In the genomic region with DNA sequence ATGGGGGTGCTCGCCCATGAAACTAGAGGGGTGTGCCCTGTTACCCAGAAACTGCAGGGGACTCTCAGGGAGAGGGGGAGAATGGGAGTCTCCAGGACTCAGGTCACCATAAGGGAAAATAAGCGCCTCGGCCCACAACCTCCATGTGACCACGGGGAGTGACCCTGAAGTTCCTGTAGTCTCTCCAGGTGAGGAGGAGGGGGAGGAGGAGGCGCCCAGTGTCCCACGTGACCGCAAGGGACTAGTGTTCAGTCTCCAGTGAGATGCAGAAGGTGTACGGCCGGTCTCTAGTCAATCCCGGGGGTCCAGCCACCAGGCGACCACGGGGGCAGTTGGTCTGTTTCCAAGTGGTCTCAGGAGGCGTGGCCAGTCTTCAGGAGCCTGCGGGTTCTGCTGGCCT, we compare ENCODE assay signal across 3 cellular contexts.
TF ChIP-seq lines count a peak whose summit lies in the region.

No MANE protein-coding gene starts in this region.

TF ChIP-seq in Ishikawa, 13 proteins besides CTCF, POLR2A, EP300 and RAD21:
- TF ChIP-seq, protein P1, sequence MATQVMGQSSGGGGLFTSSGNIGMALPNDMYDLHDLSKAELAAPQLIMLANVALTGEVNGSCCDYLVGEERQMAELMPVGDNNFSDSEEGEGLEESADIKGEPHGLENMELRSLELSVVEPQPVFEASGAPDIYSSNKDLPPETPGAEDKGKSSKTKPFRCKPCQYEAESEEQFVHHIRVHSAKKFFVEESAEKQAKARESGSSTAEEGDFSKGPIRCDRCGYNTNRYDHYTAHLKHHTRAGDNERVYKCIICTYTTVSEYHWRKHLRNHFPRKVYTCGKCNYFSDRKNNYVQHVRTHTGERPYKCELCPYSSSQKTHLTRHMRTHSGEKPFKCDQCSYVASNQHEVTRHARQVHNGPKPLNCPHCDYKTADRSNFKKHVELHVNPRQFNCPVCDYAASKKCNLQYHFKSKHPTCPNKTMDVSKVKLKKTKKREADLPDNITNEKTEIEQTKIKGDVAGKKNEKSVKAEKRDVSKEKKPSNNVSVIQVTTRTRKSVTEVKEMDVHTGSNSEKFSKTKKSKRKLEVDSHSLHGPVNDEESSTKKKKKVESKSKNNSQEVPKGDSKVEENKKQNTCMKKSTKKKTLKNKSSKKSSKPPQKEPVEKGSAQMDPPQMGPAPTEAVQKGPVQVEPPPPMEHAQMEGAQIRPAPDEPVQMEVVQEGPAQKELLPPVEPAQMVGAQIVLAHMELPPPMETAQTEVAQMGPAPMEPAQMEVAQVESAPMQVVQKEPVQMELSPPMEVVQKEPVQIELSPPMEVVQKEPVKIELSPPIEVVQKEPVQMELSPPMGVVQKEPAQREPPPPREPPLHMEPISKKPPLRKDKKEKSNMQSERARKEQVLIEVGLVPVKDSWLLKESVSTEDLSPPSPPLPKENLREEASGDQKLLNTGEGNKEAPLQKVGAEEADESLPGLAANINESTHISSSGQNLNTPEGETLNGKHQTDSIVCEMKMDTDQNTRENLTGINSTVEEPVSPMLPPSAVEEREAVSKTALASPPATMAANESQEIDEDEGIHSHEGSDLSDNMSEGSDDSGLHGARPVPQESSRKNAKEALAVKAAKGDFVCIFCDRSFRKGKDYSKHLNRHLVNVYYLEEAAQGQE (IDR thresholded peaks at IDR 0.05; ENCODE audit: low read depth) = no peak
- TF ChIP-seq, protein P2, sequence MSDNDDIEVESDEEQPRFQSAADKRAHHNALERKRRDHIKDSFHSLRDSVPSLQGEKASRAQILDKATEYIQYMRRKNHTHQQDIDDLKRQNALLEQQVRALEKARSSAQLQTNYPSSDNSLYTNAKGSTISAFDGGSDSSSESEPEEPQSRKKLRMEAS (IDR thresholded peaks at IDR 0.05) = peak; percentile 58
- TF ChIP-seq, protein P3, sequence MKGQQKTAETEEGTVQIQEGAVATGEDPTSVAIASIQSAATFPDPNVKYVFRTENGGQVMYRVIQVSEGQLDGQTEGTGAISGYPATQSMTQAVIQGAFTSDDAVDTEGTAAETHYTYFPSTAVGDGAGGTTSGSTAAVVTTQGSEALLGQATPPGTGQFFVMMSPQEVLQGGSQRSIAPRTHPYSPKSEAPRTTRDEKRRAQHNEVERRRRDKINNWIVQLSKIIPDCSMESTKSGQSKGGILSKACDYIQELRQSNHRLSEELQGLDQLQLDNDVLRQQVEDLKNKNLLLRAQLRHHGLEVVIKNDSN (IDR thresholded peaks at IDR 0.05) = peak; percentile 91
- TF ChIP-seq TAF1 (IDR thresholded peaks at IDR 0.05; ENCODE audit: low read depth) (no peak), TEAD4 (IDR thresholded peaks at IDR 0.05) (no peak)

TF ChIP-seq in K562, 482 proteins besides CTCF, POLR2A, EP300 and RAD21:
- no peak for TF ChIP-seq NFIC (IDR thresholded peaks at IDR 0.05)
- TF ChIP-seq GATAD2A (IDR thresholded peaks at IDR 0.05) = no peak
- TF ChIP-seq FUS (optimal IDR thresholded peaks at IDR 0.05; ENCODE audit: low read depth, low read length) = no peak
- TF ChIP-seq, protein P3 (CRISPR knock-in tag; IDR thresholded peaks at IDR 0.05) = peak; percentile 74
- no peak for TF ChIP-seq PRMT5 (CRISPR knock-in tag; IDR thresholded peaks at IDR 0.05)
- TF ChIP-seq, protein P4, sequence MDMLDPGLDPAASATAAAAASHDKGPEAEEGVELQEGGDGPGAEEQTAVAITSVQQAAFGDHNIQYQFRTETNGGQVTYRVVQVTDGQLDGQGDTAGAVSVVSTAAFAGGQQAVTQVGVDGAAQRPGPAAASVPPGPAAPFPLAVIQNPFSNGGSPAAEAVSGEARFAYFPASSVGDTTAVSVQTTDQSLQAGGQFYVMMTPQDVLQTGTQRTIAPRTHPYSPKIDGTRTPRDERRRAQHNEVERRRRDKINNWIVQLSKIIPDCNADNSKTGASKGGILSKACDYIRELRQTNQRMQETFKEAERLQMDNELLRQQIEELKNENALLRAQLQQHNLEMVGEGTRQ (CRISPR knock-in tag; IDR thresholded peaks at IDR 0.05) = peak; percentile 66
- peak; percentile 40; the same call in 1 of the 2 replicates for TF ChIP-seq L3MBTL2 (IDR thresholded peaks at IDR 0.05)
- TF ChIP-seq RAD51 (IDR thresholded peaks at IDR 0.05; ENCODE audit: borderline replicate concordance, low read depth) = peak; percentile 49

TF ChIP-seq in SK-N-SH treated with all-trans-retinoic acid at 6 μM for 48 hours, 23 proteins besides CTCF, POLR2A, EP300 and RAD21:
- TF ChIP-seq SNAI2 (CRISPR knock-in tag; IDR thresholded peaks at IDR 0.05) (no peak), TCF4 (CRISPR knock-in tag; IDR thresholded peaks at IDR 0.05; ENCODE audit: borderline replicate concordance) (no peak), OSR1 (CRISPR knock-in tag; IDR thresholded peaks at IDR 0.05) (no peak), BACH2 (CRISPR knock-in tag; IDR thresholded peaks at IDR 0.05; ENCODE audit: borderline replicate concordance) (no peak), TOX (CRISPR knock-in tag; IDR thresholded peaks at IDR 0.05; ENCODE audit: borderline replicate concordance) (no peak), ZNF565 (CRISPR knock-in tag; conservative IDR thresholded peaks at IDR 0.05; ENCODE audit: low read depth) (no peak), ZFP3 (CRISPR knock-in tag; IDR thresholded peaks at IDR 0.05) (no peak), RARB (CRISPR knock-in tag; IDR thresholded peaks at IDR 0.05) (no peak), GLIS3 (CRISPR knock-in tag; IDR thresholded peaks at IDR 0.05) (no peak), PPARA (CRISPR knock-in tag; IDR thresholded peaks at IDR 0.05; ENCODE audit: borderline replicate concordance) (no peak)
